Comparison of ENCODE assay signal across 1 cellular context in the genomic region with DNA sequence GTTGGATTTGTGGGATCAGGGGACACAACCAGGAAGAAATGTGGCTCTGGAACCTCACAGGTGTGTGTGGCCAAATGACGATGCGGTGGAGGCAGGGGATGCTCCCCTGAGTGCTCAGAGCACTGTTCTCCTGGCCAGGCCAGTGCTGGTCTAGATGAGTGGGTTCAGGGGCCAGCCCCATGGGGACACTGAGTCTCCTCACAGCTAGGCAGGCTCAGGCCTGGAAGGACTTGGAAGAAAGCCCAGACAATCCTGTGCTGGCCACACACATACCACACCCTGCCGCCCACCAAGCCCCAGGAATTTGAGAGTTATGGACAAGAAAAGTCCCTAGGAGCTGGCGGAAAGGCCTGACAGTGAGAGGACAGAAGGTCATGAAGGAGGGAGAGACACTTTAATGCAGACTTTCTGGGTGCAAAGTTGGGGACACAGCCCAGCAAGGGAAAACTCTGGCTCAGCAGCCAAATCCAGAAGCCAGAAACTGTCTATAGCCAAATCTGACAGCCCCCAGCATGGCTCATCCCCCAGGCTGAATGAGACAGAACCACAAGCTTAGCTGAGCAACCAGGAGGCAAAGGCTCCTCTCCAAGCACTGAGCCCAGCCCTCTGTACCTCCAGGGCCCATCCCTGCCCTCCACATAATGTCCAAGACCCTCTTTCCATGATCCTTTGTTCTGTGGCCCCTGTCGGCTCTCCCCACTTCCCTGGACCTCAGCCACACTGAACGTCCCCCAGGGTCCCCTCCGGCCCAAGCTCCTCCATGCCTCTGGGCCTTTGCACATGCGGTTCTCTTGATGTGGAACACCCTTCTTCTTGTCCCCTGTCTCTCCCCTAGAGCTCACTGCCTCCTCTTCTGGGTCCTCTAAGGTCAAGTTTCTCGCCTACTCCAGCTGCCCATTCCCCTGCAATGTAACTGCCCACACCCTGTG.
TF ChIP-seq lines count a peak whose summit lies in the region.

No MANE protein-coding gene starts in this region.

TF ChIP-seq in H1, 55 proteins besides CTCF, POLR2A, EP300 and RAD21:
- TF ChIP-seq PHF8 (conservative IDR thresholded peaks at IDR 0.05; ENCODE audit: low read depth, low read length) (no peak), SIRT6 (IDR thresholded peaks at IDR 0.05; ENCODE audit: low read length) (no peak), SAP30 (IDR thresholded peaks at IDR 0.05; ENCODE audit: insufficient read depth, insufficient replicate concordance, low read length) (no peak), YY1 (IDR thresholded peaks at IDR 0.05; ENCODE audit: low read depth, low read length) (no peak), GTF2F1 (IDR thresholded peaks at IDR 0.05; ENCODE audit: borderline replicate concordance, low read depth, low read length) (no peak), ASH2L (IDR thresholded peaks at IDR 0.05; ENCODE audit: low read length) (no peak), BRCA1 (IDR thresholded peaks at IDR 0.05; ENCODE audit: low read depth, low read length) (no peak), BCL11A (IDR thresholded peaks at IDR 0.05; ENCODE audit: low read depth in 2 of 2, low read length in 2 of 2) (no peak), ATF2 (IDR thresholded peaks at IDR 0.05; ENCODE audit: low read length) (no peak), EGR1 (IDR thresholded peaks at IDR 0.05; ENCODE audit: borderline replicate concordance, low read depth, low read length) (no peak), CHD2 (IDR thresholded peaks at IDR 0.05; ENCODE audit: low read length) (no peak), E2F6 (IDR thresholded peaks at IDR 0.05) (no peak), SUZ12 (IDR thresholded peaks at IDR 0.05; ENCODE audit: low read length) (no peak), USF2 (IDR thresholded peaks at IDR 0.05; ENCODE audit: low read length) (no peak), CREB1 (IDR thresholded peaks at IDR 0.05) (no peak), TCF12 (IDR thresholded peaks at IDR 0.05; ENCODE audit: low read depth, low read length) (no peak), TAF1 (IDR thresholded peaks at IDR 0.05; ENCODE audit: low read depth, low read length) (no peak)
